ENCODE assay signal across 11 cellular contexts in the genomic region with DNA sequence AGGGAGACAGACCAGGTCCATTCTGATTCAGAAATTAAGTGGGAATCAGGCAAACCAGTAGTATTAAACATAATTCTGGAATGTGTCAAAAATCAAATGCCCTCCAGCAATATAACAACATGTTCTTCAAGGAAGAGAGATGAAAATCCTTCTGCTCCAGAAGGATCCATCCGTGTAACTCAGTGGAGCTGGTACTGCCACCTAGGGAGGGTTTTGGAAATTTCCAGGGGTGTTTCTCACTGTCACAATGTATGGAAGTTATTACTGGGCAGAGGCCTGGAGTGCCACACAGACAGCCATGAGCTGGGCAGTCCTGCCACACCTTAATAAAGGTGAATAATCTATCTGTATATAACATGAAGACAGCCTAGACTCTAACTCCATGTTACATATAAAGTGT.
A peak's percentile ranks its signal among the peaks of the same experiment; 100 is the strongest.
DNase-seq lines count a peak whose midpoint lies in the region; TF ChIP-seq lines count a peak whose summit lies in the region.
"Had no signal": no experiment of that assay in that cellular context is flagged by ENCODE, and none has a peak within 500 bp of the region (broad histone marks: within the 10 kb centered on the region; RNA-seq: fewer than 3 reads in every experiment).

No MANE protein-coding gene starts in this region.

- no peaks in the 10 kb centered on the region for H3K9me3 Mint-ChIP-seq in activated naive CD4-positive, alpha-beta T cell treated with anti-CD3 and anti-CD28 coated beads, Interleukin-2, amount 10 ng/mL, durations not matched to agents 7 days and 5 days

- TF ChIP-seq RAD21 in neural cell (conservative IDR thresholded peaks at IDR 0.05) = no peak

- peak; percentile 6 for TF ChIP-seq CTCF in GM12864 (IDR thresholded peaks at IDR 0.05; ENCODE audit: low read depth, low read length, missing control alignments)
- TF ChIP-seq CTCF in dorsolateral prefrontal cortex (IDR thresholded peaks at IDR 0.05 in 54 of 56, conservative IDR thresholded peaks at IDR 0.05 in 2 of 56; ENCODE audit: low read depth in 1 of 56, partially characterized antibody in 56 of 56) = peak in 52 of 56 donors; percentile 9 to 58 (median 34)
- TF ChIP-seq CTCF in neural cell (IDR thresholded peaks at IDR 0.05; ENCODE audit: poor library complexity, severe bottlenecking) = peak; percentile 30
- no peak for TF ChIP-seq CTCF in GM20000 (IDR thresholded peaks at IDR 0.05; ENCODE audit: extremely low read depth, missing control alignments)

- no peaks in the 10 kb centered on the region for H3K36me3 Mint-ChIP-seq in activated naive CD4-positive, alpha-beta T cell treated with anti-CD3 and anti-CD28 coated beads, Interleukin-2, amount 10 ng/mL, durations not matched to agents 7 days and 5 days

- no peak overlapping the region for H2AFZ ChIP-seq in neural cell (ENCODE audit: low read depth, low read length)

- H3K4me2 ChIP-seq in neural cell (ENCODE audit: low read length) = no peak overlapping the region

- intact Hi-C loops in dorsolateral prefrontal cortex (cut with DNase I) = no loop called here

- H3K27ac ChIP-seq in dorsolateral prefrontal cortex (peak overlapping the region in 1 of 59 donors; percentile 8), neural cell (ENCODE audit: low read length) (no peak overlapping the region)
- H3K27ac ChIP-seq: HL-60, upper lobe of left lung had no signal

- no peaks in the 10 kb centered on the region for H3K36me3 ChIP-seq in neural cell (ENCODE audit: insufficient read depth, low read length)
- H3K36me3 ChIP-seq: upper lobe of left lung had no signal

- no peak for DNase-seq in GM12864 (ENCODE audit: low read depth)
- DNase-seq in NCI-H226 = peak; percentile 41
- DNase-seq in dorsolateral prefrontal cortex = peak in 1 of 10 donors; percentile 30
- no peak for DNase-seq in T1000 (lab: John Stamatoyannopoulos, UW)
- no peak for DNase-seq in stimulated activated CD4-positive, alpha-beta T cell treated with anti-CD3 and anti-CD28 coated beads, Interleukin-4, amount 100 ng/mL, for 4 hours
- DNase-seq in activated naive CD4-positive, alpha-beta T cell treated with anti-CD3 and anti-CD28 coated beads, Interleukin-2, amount 10 ng/mL, durations not matched to agents 7 days and 5 days = no peak
- DNase-seq in GM20000 (ENCODE audit: low spot score) = no peak
- DNase-seq: SHP77 treated with DMSO at 0.1 percent for 48 hours, upper lobe of left lung had no signal

- CTCF ChIA-PET in activated naive CD4-positive, alpha-beta T cell treated with anti-CD3 and anti-CD28 coated beads, Interleukin-2, amount 10 ng/mL, durations not matched to agents 7 days and 5 days (lab: Charles Lee) = no interaction called here

- no peaks in the 10 kb centered on the region for H4K20me1 ChIP-seq in neural cell (ENCODE audit: insufficient read depth)

- no peaks in the 10 kb centered on the region for H3K4me1 Mint-ChIP-seq in activated naive CD4-positive, alpha-beta T cell treated with anti-CD3 and anti-CD28 coated beads, Interleukin-2, amount 10 ng/mL, durations not matched to agents 7 days and 5 days

- H3K9me2 ChIP-seq in neural cell (ENCODE audit: insufficient read depth, low read length) = no peaks in the 10 kb centered on the region

- H3K27me3 Mint-ChIP-seq in activated naive CD4-positive, alpha-beta T cell treated with anti-CD3 and anti-CD28 coated beads, Interleukin-2, amount 10 ng/mL, durations not matched to agents 7 days and 5 days = no peaks in the 10 kb centered on the region

- H3K27ac Mint-ChIP-seq in activated naive CD4-positive, alpha-beta T cell treated with anti-CD3 and anti-CD28 coated beads, Interleukin-2, amount 10 ng/mL, durations not matched to agents 7 days and 5 days = no peak overlapping the region

- H3K9ac ChIP-seq in neural cell (ENCODE audit: low read length) = no peak overlapping the region

- no peaks in the 10 kb centered on the region for H3K79me2 ChIP-seq in neural cell (replicated peaks; ENCODE audit: insufficient read depth, low read length)

- H3K4me3 ChIP-seq in GM12864 (ENCODE audit: low read depth, low read length) (no peak overlapping the region), dorsolateral prefrontal cortex (no peak overlapping the region), neural cell (ENCODE audit: low read length) (no peak overlapping the region)
- H3K4me3 ChIP-seq: upper lobe of left lung had no signal

- no peak for TF ChIP-seq EP300 in neural cell (conservative IDR thresholded peaks at IDR 0.05; ENCODE audit: poor library complexity, severe bottlenecking)

- H3F3A ChIP-seq in neural cell (ENCODE audit: insufficient read depth, low read length, poor library complexity, severe bottlenecking) = no peaks in the 10 kb centered on the region

- H3K27me3 ChIP-seq in dorsolateral prefrontal cortex (no peaks in the 10 kb centered on the region), neural cell (ENCODE audit: insufficient read depth, low read depth, low read length) (no peaks in the 10 kb centered on the region)
- H3K27me3 ChIP-seq: upper lobe of left lung had no signal

- no peaks in the 10 kb centered on the region for H3K9me3 ChIP-seq in neural cell (ENCODE audit: low read length)
- H3K9me3 ChIP-seq: upper lobe of left lung had no signal

- no peak overlapping the region for H3K4me3 Mint-ChIP-seq in activated naive CD4-positive, alpha-beta T cell treated with anti-CD3 and anti-CD28 coated beads, Interleukin-2, amount 10 ng/mL, durations not matched to agents 7 days and 5 days

TF ChIP-seq in neural cell, 6 proteins besides CTCF, POLR2A, EP300 and RAD21:
- no peak for TF ChIP-seq EZH2 (IDR thresholded peaks at IDR 0.05; ENCODE audit: borderline replicate concordance, insufficient read depth, low read length, poor library complexity, severe bottlenecking)
- TF ChIP-seq, protein P1, sequence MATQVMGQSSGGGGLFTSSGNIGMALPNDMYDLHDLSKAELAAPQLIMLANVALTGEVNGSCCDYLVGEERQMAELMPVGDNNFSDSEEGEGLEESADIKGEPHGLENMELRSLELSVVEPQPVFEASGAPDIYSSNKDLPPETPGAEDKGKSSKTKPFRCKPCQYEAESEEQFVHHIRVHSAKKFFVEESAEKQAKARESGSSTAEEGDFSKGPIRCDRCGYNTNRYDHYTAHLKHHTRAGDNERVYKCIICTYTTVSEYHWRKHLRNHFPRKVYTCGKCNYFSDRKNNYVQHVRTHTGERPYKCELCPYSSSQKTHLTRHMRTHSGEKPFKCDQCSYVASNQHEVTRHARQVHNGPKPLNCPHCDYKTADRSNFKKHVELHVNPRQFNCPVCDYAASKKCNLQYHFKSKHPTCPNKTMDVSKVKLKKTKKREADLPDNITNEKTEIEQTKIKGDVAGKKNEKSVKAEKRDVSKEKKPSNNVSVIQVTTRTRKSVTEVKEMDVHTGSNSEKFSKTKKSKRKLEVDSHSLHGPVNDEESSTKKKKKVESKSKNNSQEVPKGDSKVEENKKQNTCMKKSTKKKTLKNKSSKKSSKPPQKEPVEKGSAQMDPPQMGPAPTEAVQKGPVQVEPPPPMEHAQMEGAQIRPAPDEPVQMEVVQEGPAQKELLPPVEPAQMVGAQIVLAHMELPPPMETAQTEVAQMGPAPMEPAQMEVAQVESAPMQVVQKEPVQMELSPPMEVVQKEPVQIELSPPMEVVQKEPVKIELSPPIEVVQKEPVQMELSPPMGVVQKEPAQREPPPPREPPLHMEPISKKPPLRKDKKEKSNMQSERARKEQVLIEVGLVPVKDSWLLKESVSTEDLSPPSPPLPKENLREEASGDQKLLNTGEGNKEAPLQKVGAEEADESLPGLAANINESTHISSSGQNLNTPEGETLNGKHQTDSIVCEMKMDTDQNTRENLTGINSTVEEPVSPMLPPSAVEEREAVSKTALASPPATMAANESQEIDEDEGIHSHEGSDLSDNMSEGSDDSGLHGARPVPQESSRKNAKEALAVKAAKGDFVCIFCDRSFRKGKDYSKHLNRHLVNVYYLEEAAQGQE (IDR thresholded peaks at IDR 0.05; ENCODE audit: borderline replicate concordance) = no peak
- TF ChIP-seq TAF1 (IDR thresholded peaks at IDR 0.05; ENCODE audit: low read depth) = no peak
- TF ChIP-seq SMC3 (conservative IDR thresholded peaks at IDR 0.05; ENCODE audit: poor library complexity) = no peak
- no peak for TF ChIP-seq MXI1 (conservative IDR thresholded peaks at IDR 0.05; ENCODE audit: poor library complexity, severe bottlenecking)
- no peak for TF ChIP-seq POLR2AphosphoS5 (IDR thresholded peaks at IDR 0.05)
TF ChIP-seq in neural cell: peak in this region for 0.
